ENCODE assay signal across 10 cellular contexts in genomic region chr6:43972179-43972914, GRCh38.
DNase-seq lines count a peak whose midpoint lies in the region; ATAC-seq, FAIRE-seq and TF ChIP-seq lines count a peak whose summit lies in the region.
"Had no signal": no experiment of that assay in that cellular context is flagged by ENCODE, and none has a peak within 500 bp of the region (broad histone marks: within the 10 kb centered on the region; RNA-seq: fewer than 3 reads in every experiment).

No MANE protein-coding gene starts in this region.

- intact Hi-C loops in right lobe of liver (cut with DNase I) (no loop called here), HepG2 (cut with micrococcal nuclease; ENCODE audit: unreplicated experiment) (no loop called here), mucosa of descending colon (cut with DNase I, micrococcal nuclease) (no loop called here), posterior vena cava (cut with DNase I) (no loop called here)

- H3K4me3 ChIP-seq in right lobe of liver (no peak overlapping the region), HepG2 (replicated peaks in 1 of 3; ENCODE audit: insufficient read depth in 1 of 3, low read depth in 2 of 3, low read length in 3 of 3) (no peak overlapping the region), epithelial cell of esophagus (ENCODE audit: low read length) (no peak overlapping the region), mucosa of descending colon (no peak overlapping the region)

- no peaks in the 10 kb centered on the region for H3K9me3 Mint-ChIP-seq in activated naive CD8-positive, alpha-beta T cell treated with anti-CD3 and anti-CD28 coated beads, Interleukin-2, amount 50 U/mL, for 24 hours

- TF ChIP-seq CTCF in right lobe of liver (IDR thresholded peaks at IDR 0.05) (no peak), HepG2 (CRISPR knock-in tag; IDR thresholded peaks at IDR 0.05) (no peak), epithelial cell of esophagus (IDR thresholded peaks at IDR 0.05; ENCODE audit: insufficient read depth, low read depth, low read length, missing control alignments) (peak; percentile 1), mucosa of descending colon (IDR thresholded peaks at IDR 0.05) (no peak), D721Med (IDR thresholded peaks at IDR 0.05; ENCODE audit: insufficient read depth, missing control alignments) (no peak)

- no peak overlapping the region for H3K4me3 Mint-ChIP-seq in activated naive CD8-positive, alpha-beta T cell treated with anti-CD3 and anti-CD28 coated beads, Interleukin-2, amount 50 U/mL, for 24 hours

- H3K9me3 ChIP-seq in right lobe of liver (no peaks in the 10 kb centered on the region), HepG2 (ENCODE audit: low read length) (peaks cover 6% of the 10 kb centered on the region; the same call in 1 of the 2 replicates), mucosa of descending colon (no peaks in the 10 kb centered on the region)

- no peaks in the 10 kb centered on the region for H3K79me2 ChIP-seq in HepG2 (ENCODE audit: insufficient read depth, low read length)

- H3K27me3 Mint-ChIP-seq in activated naive CD8-positive, alpha-beta T cell treated with anti-CD3 and anti-CD28 coated beads, Interleukin-2, amount 50 U/mL, for 24 hours, result peaks cover 1% of the 10 kb centered on the region

- H3K36me3 ChIP-seq in right lobe of liver (no peaks in the 10 kb centered on the region), HepG2 (replicated peaks in 1 of 2; ENCODE audit: control insufficient read depth in 1 of 2, insufficient read depth in 2 of 2, low read length in 2 of 2) (no peaks in the 10 kb centered on the region), mucosa of descending colon (ENCODE audit: low read depth) (no peaks in the 10 kb centered on the region)

- H3K36me3 Mint-ChIP-seq in activated naive CD8-positive, alpha-beta T cell treated with anti-CD3 and anti-CD28 coated beads, Interleukin-2, amount 50 U/mL, for 24 hours (ENCODE audit: low read depth), result no peaks in the 10 kb centered on the region

- no peaks in the 10 kb centered on the region for H3K27me3 ChIP-seq in right lobe of liver
- peaks cover 9 to 68% of the 10 kb centered on the region in 2 experiments; a peak in 4 of 5 replicates for H3K27me3 ChIP-seq in HepG2 (ENCODE audit: control insufficient read depth in 1 of 2, insufficient read depth in 2 of 2, low read length in 2 of 2)

- TF ChIP-seq POLR2A in right lobe of liver (IDR thresholded peaks at IDR 0.05), result no peak
- TF ChIP-seq POLR2A in HepG2 (IDR thresholded peaks at IDR 0.05; ENCODE audit: insufficient read depth in 1 of 2, low read depth in 2 of 2, low read length in 2 of 2), result no peak

- DNase-seq in right lobe of liver, result peak in 1 of 3 donors; percentile 35
- DNase-seq in HepG2 (ENCODE audit: low spot score), result no peak
- DNase-seq in epithelial cell of esophagus (ENCODE audit: low read depth), result peak; percentile 69
- no peak for DNase-seq in mucosa of descending colon
- no peak for DNase-seq in posterior vena cava (ENCODE audit: low spot score)
- no peak for DNase-seq in MV-4-11 (lab: John Stamatoyannopoulos, UW)
- no peak for DNase-seq in D721Med (ENCODE audit: insufficient read length, low spot score)
- no peak for DNase-seq in activated naive CD8-positive, alpha-beta T cell treated with anti-CD3 and anti-CD28 coated beads, Interleukin-2, amount 50 U/mL, for 24 hours
- DNase-seq: trophoblast cell had no signal

- FAIRE-seq in HepG2 (lab: Jason Lieb, UNC) (no peak), D721Med (lab: Jason Lieb, UNC) (no peak)
- FAIRE-seq: RCC 7860 had no signal

- no peak for TF ChIP-seq RAD21 in HepG2 (CRISPR knock-in tag; IDR thresholded peaks at IDR 0.05)

- no peak overlapping the region for H2AFZ ChIP-seq in HepG2 (ENCODE audit: low read length)

- H3K4me1 ChIP-seq in right lobe of liver (peaks cover 0 to 25% (median 5%) of the 10 kb centered on the region in 4 donors), HepG2 (ENCODE audit: insufficient read depth, low read length) (peaks cover 36% of the 10 kb centered on the region), mucosa of descending colon (ENCODE audit: low read depth) (no peaks in the 10 kb centered on the region)

- ATAC-seq in right lobe of liver (peak in 3 of 4 donors; percentile 15 to 24 (median 21)), HepG2 (no peak), mucosa of descending colon (peak; percentile 5)
- no peak for ATAC-seq in activated naive CD8-positive, alpha-beta T cell treated with anti-CD3 and anti-CD28 coated beads, Interleukin-2, amount 50 U/mL, for 24 hours

- CTCF ChIA-PET in HepG2 (lab: Yijun Ruan, JAX; ENCODE audit: low intra/inter-chr PET ratio, low total read pairs), result no interaction called here

- H3K27ac ChIP-seq in right lobe of liver (no peak overlapping the region), HepG2 (ENCODE audit: extremely low read length, insufficient read depth, low read length) (no peak overlapping the region)

- in situ Hi-C loops in HepG2 (cut with HindIII; ENCODE audit: extremely low pct_ligation_motif_present, low pct_unique_long_range_greater_than_20kb), result no loop called here

- no peak overlapping the region for H3K4me2 ChIP-seq in HepG2 (ENCODE audit: low read depth, low read length)

- H3K27ac Mint-ChIP-seq in activated naive CD8-positive, alpha-beta T cell treated with anti-CD3 and anti-CD28 coated beads, Interleukin-2, amount 50 U/mL, for 24 hours, result no peak overlapping the region

- H3K9ac ChIP-seq in HepG2 (ENCODE audit: insufficient read depth, low read depth, low read length), result no peak overlapping the region

- 65% methylated on average over 3 of the region's 6 CpGs for whole genome bisulfite sequencing in right lobe of liver (ENCODE audit: insufficient coverage, low coverage, low lambda C conversion rate, missing lambda C conversion rate)
- WGBS in HepG2 (ENCODE audit: low lambda C conversion rate), result 61% methylated on average over 6 of the region's 6 CpGs

- H4K20me1 ChIP-seq in HepG2 (ENCODE audit: insufficient read depth, low read length), result no peaks in the 10 kb centered on the region

- POLR2A ChIA-PET in HepG2 (lab: Yijun Ruan, JAX), result no interaction called here

- no peak for TF ChIP-seq EP300 in HepG2 (IDR thresholded peaks at IDR 0.05; ENCODE audit: low read depth in 2 of 2, low read length in 2 of 2)
- no peak for TF ChIP-seq EP300 in HepG2 (CRISPR knock-in tag; IDR thresholded peaks at IDR 0.05; ENCODE audit: borderline replicate concordance)

- BruUV-seq in HepG2 (replicated peaks; lab: Mats Ljungman, UMichigan), result no TSS peak

- H3K4me1 Mint-ChIP-seq in activated naive CD8-positive, alpha-beta T cell treated with anti-CD3 and anti-CD28 coated beads, Interleukin-2, amount 50 U/mL, for 24 hours, result no peaks in the 10 kb centered on the region

TF ChIP-seq in HepG2, 621 proteins besides CTCF, POLR2A, EP300 and RAD21 (continues in another document):
- TF ChIP-seq ZNF513 (CRISPR knock-in tag; conservative IDR thresholded peaks at IDR 0.05), result no peak
- no peak for TF ChIP-seq ZNF432 (CRISPR knock-in tag; IDR thresholded peaks at IDR 0.05; ENCODE audit: borderline replicate concordance)
- no peak for TF ChIP-seq MLXIP (CRISPR knock-in tag; IDR thresholded peaks at IDR 0.05; ENCODE audit: borderline replicate concordance)
- no peak for TF ChIP-seq ZNF605 (CRISPR knock-in tag; IDR thresholded peaks at IDR 0.05)
- no peak for TF ChIP-seq TARDBP (CRISPR knock-in tag; IDR thresholded peaks at IDR 0.05)
- no peak for TF ChIP-seq ZNF740 (CRISPR knock-in tag; IDR thresholded peaks at IDR 0.05)
- no peak for TF ChIP-seq ZBTB2 (CRISPR knock-in tag; IDR thresholded peaks at IDR 0.05; ENCODE audit: low read depth)

Comparison
In these comparisons a context has a peak if more than half of its experiments do, and no peak if none do; other contexts are left out.
1. ATAC-seq: peak in right lobe of liver (3 of 4) and mucosa of descending colon (single experiment); none in HepG2 (single experiment) and activated naive CD8-positive, alpha-beta T cell treated with anti-CD3 and anti-CD28 coated beads, Interleukin-2, amount 50 U/mL, for 24 hours (single experiment).